Comparison of ENCODE assay signal across 8 cellular contexts in the genomic region with DNA sequence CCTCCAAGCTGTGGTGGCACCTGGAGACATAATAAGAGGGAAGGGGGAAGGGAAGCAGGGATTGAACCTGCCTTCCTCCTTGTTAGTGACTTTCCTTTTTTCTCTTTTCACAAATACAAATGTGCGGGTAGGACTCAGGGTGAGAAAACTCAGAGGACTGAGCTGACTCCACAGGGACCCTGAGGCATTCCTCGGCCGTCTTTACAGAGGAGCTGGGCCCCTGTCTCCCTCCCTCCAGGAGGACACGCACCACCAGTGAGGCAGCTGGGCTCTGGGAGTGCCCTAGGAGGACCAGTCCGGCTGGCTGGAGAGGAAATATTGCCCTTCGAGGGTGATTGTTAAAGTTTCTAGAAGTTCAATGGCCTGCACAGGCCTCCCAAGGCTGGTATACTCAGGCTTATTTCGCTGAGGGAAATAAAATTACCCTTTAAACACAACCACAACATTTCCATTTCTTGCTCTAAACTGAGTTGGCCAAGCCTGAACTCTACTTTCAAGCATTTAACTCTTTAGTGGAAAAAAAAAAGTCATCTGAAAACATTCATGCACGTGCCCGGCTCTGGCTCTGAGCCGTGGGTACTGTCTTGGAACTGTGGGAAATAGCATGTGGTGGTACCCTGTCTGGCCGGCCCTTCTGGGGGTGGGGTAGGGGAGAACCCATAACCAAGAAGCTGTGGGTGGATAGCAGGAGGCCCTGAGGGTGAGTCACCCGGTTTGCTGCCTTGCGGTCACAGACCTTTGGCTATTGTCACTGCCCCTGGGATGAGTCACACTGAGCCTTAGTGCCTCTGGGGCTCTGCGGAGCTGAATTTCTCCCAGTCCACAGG.
DNase-seq lines count a peak whose midpoint lies in the region; ATAC-seq and TF ChIP-seq lines count a peak whose summit lies in the region.

No MANE protein-coding gene starts in this region.

- DNase-seq in AG08395 (ENCODE audit: low spot score), result peak; percentile 94
- peak; percentile 94 to 97 for DNase-seq in PC-9
- DNase-seq in right cardiac atrium, result peak in 2 of 3 donors; percentile 57 to 70
- no peak for DNase-seq in upper lobe of right lung
- no peak for DNase-seq in activated gamma-delta T cell treated with Interleukin-2 at 50 U/mL for 16 hours
- DNase-seq in SK-N-DZ (ENCODE audit: low spot score), result no peak
- DNase-seq in activated T-helper 2 cell treated with anti-CD3 and anti-CD28 coated beads, Interferon-gamma antibody, Interleukin-2, Interleukin-4, amounts not matched to agents 10 μg/mL and 5 μg/mL and 100 μg/mL, durations not matched to agents 14 hours and 24 hours and 36 hours (ENCODE audit: low spot score), result no peak

- no peaks in the 10 kb centered on the region for H3K36me3 ChIP-seq in PC-9 (ENCODE audit: low read depth)
- H3K36me3 ChIP-seq in upper lobe of right lung, result no peaks in the 10 kb centered on the region

- intact Hi-C loops in PC-9 (cut with micrococcal nuclease; ENCODE audit: unreplicated experiment), result loop anchor here (1.0 to 2.0 kb wide), 3 partner anchors 25 to 97 kb away; no protein-coding TSS in a partner anchor
- intact Hi-C loops in right cardiac atrium (cut with DNase I), result no loop called here
- intact Hi-C loops in upper lobe of right lung (cut with DNase I), result no loop called here
- intact Hi-C loops in activated T-helper 2 cell treated with anti-CD3 and anti-CD28 coated beads, Interferon-gamma antibody, Interleukin-2, Interleukin-4, amounts not matched to agents 10 μg/mL and 5 μg/mL and 100 μg/mL, durations not matched to agents 14 hours and 24 hours and 36 hours (cut with micrococcal nuclease), result no loop called here

- H2AFZ ChIP-seq in PC-9, result peak overlapping the region; percentile 20; the same call in 1 of the 2 replicates

- H3K4me1 Mint-ChIP-seq in activated T-helper 2 cell treated with anti-CD3 and anti-CD28 coated beads, Interferon-gamma antibody, Interleukin-2, Interleukin-4, amounts not matched to agents 10 μg/mL and 5 μg/mL and 100 μg/mL, durations not matched to agents 14 hours and 24 hours and 36 hours (ENCODE audit: low read depth), result no peaks in the 10 kb centered on the region

- no peaks in the 10 kb centered on the region for H3K36me3 Mint-ChIP-seq in activated T-helper 2 cell treated with anti-CD3 and anti-CD28 coated beads, Interferon-gamma antibody, Interleukin-2, Interleukin-4, amounts not matched to agents 10 μg/mL and 5 μg/mL and 100 μg/mL, durations not matched to agents 14 hours and 24 hours and 36 hours (ENCODE audit: low read depth)

- H3K27ac Mint-ChIP-seq in activated T-helper 2 cell treated with anti-CD3 and anti-CD28 coated beads, Interferon-gamma antibody, Interleukin-2, Interleukin-4, amounts not matched to agents 10 μg/mL and 5 μg/mL and 100 μg/mL, durations not matched to agents 14 hours and 24 hours and 36 hours, result no peak overlapping the region

- H3K9me3 ChIP-seq in PC-9 (ENCODE audit: insufficient read depth, low read depth) (no peaks in the 10 kb centered on the region), right cardiac atrium (ENCODE audit: control insufficient read depth, low read length) (no peaks in the 10 kb centered on the region), upper lobe of right lung (no peaks in the 10 kb centered on the region)

- no peak overlapping the region for H3K4me3 Mint-ChIP-seq in activated T-helper 2 cell treated with anti-CD3 and anti-CD28 coated beads, Interferon-gamma antibody, Interleukin-2, Interleukin-4, amounts not matched to agents 10 μg/mL and 5 μg/mL and 100 μg/mL, durations not matched to agents 14 hours and 24 hours and 36 hours (ENCODE audit: low read depth)

- peak overlapping the region; percentile 86 for H3K27ac ChIP-seq in PC-9
- H3K27ac ChIP-seq in right cardiac atrium (ENCODE audit: low read length), result peak overlapping the region; percentile 27
- H3K27ac ChIP-seq in upper lobe of right lung, result no peak overlapping the region

- no TSS peak for BruUV-seq in PC-9 (replicated peaks; lab: Mats Ljungman, UMichigan)

- no peaks in the 10 kb centered on the region for H3K27me3 ChIP-seq in PC-9 (ENCODE audit: insufficient read depth, low read depth)
- no peaks in the 10 kb centered on the region for H3K27me3 ChIP-seq in right cardiac atrium (ENCODE audit: control insufficient read depth, insufficient read depth)
- H3K27me3 ChIP-seq in upper lobe of right lung, result no peaks in the 10 kb centered on the region

- peaks cover 42% of the 10 kb centered on the region for H3F3A ChIP-seq in PC-9 (ENCODE audit: insufficient read depth, low read depth)

- WGBS in right cardiac atrium, result 68% methylated on average over 14 of the region's 14 CpGs

- H3K9me3 Mint-ChIP-seq in activated T-helper 2 cell treated with anti-CD3 and anti-CD28 coated beads, Interferon-gamma antibody, Interleukin-2, Interleukin-4, amounts not matched to agents 10 μg/mL and 5 μg/mL and 100 μg/mL, durations not matched to agents 14 hours and 24 hours and 36 hours, result no peaks in the 10 kb centered on the region

- no peaks in the 10 kb centered on the region for H3K79me2 ChIP-seq in PC-9 (ENCODE audit: low read depth)

- POLR2A ChIA-PET in PC-9 (lab: Charles Lee; ENCODE audit: unreplicated experiment), result interaction anchor here (0.5 to 0.7 kb wide), 5 partner anchors 20 to 1493 kb away, joined by 3 to 5 read pairs (median 3); no protein-coding TSS in a partner anchor

- peak; percentile 61 for ATAC-seq in GM21825 (IDR thresholded peaks at IDR 0.05; ENCODE audit: unreplicated experiment)
- peak; percentile 48 to 80 for ATAC-seq in right cardiac atrium
- ATAC-seq in upper lobe of right lung, result peak; percentile 34

- no peaks in the 10 kb centered on the region for H4K20me1 ChIP-seq in PC-9 (ENCODE audit: insufficient read depth)

- TF ChIP-seq CTCF in PC-9 (conservative IDR thresholded peaks at IDR 0.05) (no peak), upper lobe of right lung (IDR thresholded peaks at IDR 0.05) (no peak)

- peak overlapping the region; percentile 36; the same call in 1 of the 2 replicates for H3K4me3 ChIP-seq in PC-9
- H3K4me3 ChIP-seq in right cardiac atrium (ENCODE audit: low read length), result no peak overlapping the region
- no peak overlapping the region for H3K4me3 ChIP-seq in upper lobe of right lung

- no peaks in the 10 kb centered on the region for H3K9me2 ChIP-seq in PC-9 (ENCODE audit: insufficient read depth)

- peak overlapping the region; percentile 74 for H3K4me2 ChIP-seq in PC-9

- H3K27me3 Mint-ChIP-seq in activated T-helper 2 cell treated with anti-CD3 and anti-CD28 coated beads, Interferon-gamma antibody, Interleukin-2, Interleukin-4, amounts not matched to agents 10 μg/mL and 5 μg/mL and 100 μg/mL, durations not matched to agents 14 hours and 24 hours and 36 hours (ENCODE audit: low read depth), result peaks cover 4% of the 10 kb centered on the region

- CTCF ChIA-PET in PC-9 (lab: Charles Lee), result interaction anchor here (0.6 to 1.3 kb wide), 4 partner anchors 20 to 220 kb away, joined by 3 to 5 read pairs (median 5); no protein-coding TSS in a partner anchor

- H3K4me1 ChIP-seq in PC-9 (replicated peaks; ENCODE audit: insufficient read depth) (peaks cover 64% of the 10 kb centered on the region), right cardiac atrium (ENCODE audit: control insufficient read depth, insufficient read depth, low read length) (peaks cover 2% of the 10 kb centered on the region), upper lobe of right lung (no peaks in the 10 kb centered on the region)

Comparison
In these comparisons a context has a peak if more than half of its experiments do, and no peak if none do; other contexts are left out.
1. DNase-seq: peak in AG08395 (single experiment), PC-9 (2 of 2) and right cardiac atrium (2 of 3); none in upper lobe of right lung (single experiment), activated gamma-delta T cell treated with Interleukin-2 at 50 U/mL for 16 hours (single experiment), SK-N-DZ (single experiment) and activated T-helper 2 cell treated with anti-CD3 and anti-CD28 coated beads, Interferon-gamma antibody, Interleukin-2, Interleukin-4, amounts not matched to agents 10 μg/mL and 5 μg/mL and 100 μg/mL, durations not matched to agents 14 hours and 24 hours and 36 hours (single experiment).
2. Peak in every context shown above with its lines, with median percentiles within 50 percentile points of each other: ATAC-seq.